2 cellular contexts compared by ENCODE assay signal in genomic region chr22:25930083-25930482, GRCh38.
TF ChIP-seq lines count a peak whose summit lies in the region.

No MANE protein-coding gene starts in this region.

TF ChIP-seq in GM23338, 12 proteins besides CTCF, POLR2A, EP300 and RAD21 (continued from another document):
- TF ChIP-seq REST (IDR thresholded peaks at IDR 0.05; ENCODE audit: unreplicated experiment) (no peak), STAT1 (IDR thresholded peaks at IDR 0.05; ENCODE audit: unreplicated experiment) (no peak), ZNF114 (CRISPR knock-in tag; IDR thresholded peaks at IDR 0.05) (no peak), ZNF462 (CRISPR knock-in tag; IDR thresholded peaks at IDR 0.05) (no peak), JUNB (IDR thresholded peaks at IDR 0.05; ENCODE audit: unreplicated experiment) (no peak), POLR2AphosphoS5 (IDR thresholded peaks at IDR 0.05; ENCODE audit: low read depth) (no peak), EZH2 (IDR thresholded peaks at IDR 0.05; ENCODE audit: low read depth, unreplicated experiment) (no peak), ZNF331 (CRISPR knock-in tag; IDR thresholded peaks at IDR 0.05; ENCODE audit: low read depth) (no peak), CREB1 (CRISPR knock-in tag; IDR thresholded peaks at IDR 0.05; ENCODE audit: low read depth) (no peak), NANOG (IDR thresholded peaks at IDR 0.05; ENCODE audit: borderline replicate concordance) (no peak)

TF ChIP-seq in HepG2, 621 proteins besides CTCF, POLR2A, EP300 and RAD21 (continued from another document):
- no peak for TF ChIP-seq NFAT5 (CRISPR knock-in tag; IDR thresholded peaks at IDR 0.05)
- no peak for TF ChIP-seq AGO2 (optimal IDR thresholded peaks at IDR 0.05; ENCODE audit: low read depth, low read length)
- no peak for TF ChIP-seq KMT2A (CRISPR knock-in tag; IDR thresholded peaks at IDR 0.05)
- TF ChIP-seq ZNF660 (CRISPR knock-in tag; IDR thresholded peaks at IDR 0.05; ENCODE audit: borderline replicate concordance, low read depth): no peak
- no peak for TF ChIP-seq CHD4 (IDR thresholded peaks at IDR 0.05; ENCODE audit: borderline replicate concordance, low read length)
